18 cellular contexts compared by ENCODE assay signal in genomic region chr1:111131693-111132092, GRCh38. TPM values are rescaled to one million over a fixed set of nuclear protein-coding genes. Genes with fewer than 3 reads are reported as not detected.
DNase-seq lines count a peak whose midpoint lies in the region; ATAC-seq and TF ChIP-seq lines count a peak whose summit lies in the region.
"Had no signal": no experiment of that assay in that cellular context is flagged by ENCODE, and none has a peak within 500 bp of the region (broad histone marks: within the 10 kb centered on the region; RNA-seq: fewer than 3 reads in every experiment).

No MANE protein-coding gene starts in this region.

- H2AFZ ChIP-seq in GM23338, result no peak overlapping the region
- H2AFZ ChIP-seq: GM23248 had no signal

- H3K36me3 Mint-ChIP-seq in CD14-positive monocyte (peaks cover 45 to 61% of the 10 kb centered on the region in 2 donors), GM23338 (ENCODE audit: low read depth) (peaks cover 19% of the 10 kb centered on the region), naive B cell (peaks cover 27 to 34% of the 10 kb centered on the region in 2 donors)
- peaks cover 22% of the 10 kb centered on the region for H3K36me3 Mint-ChIP-seq in activated naive CD8-positive, alpha-beta T cell

- H3K4me1 Mint-ChIP-seq in CD14-positive monocyte (peaks cover 78% of the 10 kb centered on the region), GM23338 (peaks cover 6% of the 10 kb centered on the region; the same call in 2 of the 3 replicates), naive B cell (peaks cover 49 to 93% (median 80%) of the 10 kb centered on the region in 3 donors)
- peaks cover 31% of the 10 kb centered on the region for H3K4me1 Mint-ChIP-seq in activated naive CD8-positive, alpha-beta T cell (ENCODE audit: low read depth)

- H3K36me3 ChIP-seq in GM23338 (ENCODE audit: insufficient read depth), result peaks cover 5% of the 10 kb centered on the region; the same call in 1 of the 2 replicates

- H3K27me3 Mint-ChIP-seq in CD14-positive monocyte (ENCODE audit: low read depth in 3 of 3) (peaks cover 0 to 2% (median 0%) of the 10 kb centered on the region in 3 donors), GM23338 (ENCODE audit: insufficient read depth, low read depth, poor library complexity) (no peaks in the 10 kb centered on the region), naive B cell (no peaks in the 10 kb centered on the region)
- no peaks in the 10 kb centered on the region for H3K27me3 Mint-ChIP-seq in activated naive CD8-positive, alpha-beta T cell

- ATAC-seq in GM23338 (no peak), naive B cell (ENCODE audit: low read depth in 2 of 2) (no peak), GM19023 (IDR thresholded peaks at IDR 0.05; ENCODE audit: unreplicated experiment) (no peak), Right ventricle myocardium superior (ENCODE audit: poor library complexity) (no peak)
- ATAC-seq: HCT116, SK-N-SH treated with all-trans-retinoic acid at 6 μM for 48 hours had no signal

- intact Hi-C loops in CD14-positive monocyte (cut with micrococcal nuclease), result loop anchor here in 1 of 2 donors (10.0 kb wide), 1 partner anchor 313 kb away; the partner anchor contains the start of genes ATP5PB and WDR77
- intact Hi-C loops in Right ventricle myocardium superior (cut with DNase I), result no loop called here

- no peak for DNase-seq in CD14-positive monocyte (ENCODE audit: low spot score)
- DNase-seq in GM23338 (ENCODE audit: low spot score), result no peak
- no peak for DNase-seq in naive B cell
- no peak for DNase-seq in activated naive CD4-positive, alpha-beta T cell (lab: John Stamatoyannopoulos, UW)
- DNase-seq in Right ventricle myocardium superior, result no peak
- DNase-seq: Caco-2, GM23248, MG63, NCI-H1092, NCI-H146, NCI-H2081, NCI-H510A treated with DMSO at 0.1 percent for 48 hours, SHP77 treated with DMSO at 0.1 percent for 48 hours had no signal

- no peaks in the 10 kb centered on the region for H3K79me2 ChIP-seq in GM23338 (replicated peaks; ENCODE audit: insufficient read depth)

- H3K4me3 ChIP-seq in GM23338, result no peak overlapping the region
- H3K4me3 ChIP-seq: GM23248, MG63 had no signal

- H3F3A ChIP-seq in GM23338 (replicated peaks; ENCODE audit: low read depth), result no peaks in the 10 kb centered on the region

- H3K27ac ChIP-seq in GM23338 (ENCODE audit: low read depth), result no peak overlapping the region
- H3K27ac ChIP-seq: GM23248, KMS-11 had no signal

- H3K9me3 Mint-ChIP-seq in CD14-positive monocyte (peaks cover 0 to 5% (median 2%) of the 10 kb centered on the region in 7 donors), GM23338 (no peaks in the 10 kb centered on the region), naive B cell (peaks cover 0 to 6% (median 2%) of the 10 kb centered on the region in 7 donors)
- H3K9me3 Mint-ChIP-seq in activated naive CD8-positive, alpha-beta T cell (ENCODE audit: low read depth), result no peaks in the 10 kb centered on the region

- no peak for TF ChIP-seq CTCF in CD14-positive monocyte (IDR thresholded peaks at IDR 0.05)
- TF ChIP-seq CTCF in GM23338 (conservative IDR thresholded peaks at IDR 0.05; ENCODE audit: low read depth in 2 of 2), result no peak

- H3K27ac Mint-ChIP-seq in CD14-positive monocyte, result peak overlapping the region in 6 of 7 donors; percentile 3 to 94 (median 68)
- 0 out of 2 replicates have a peak overlapping the region, but pooled peaks have one; percentile 13 for H3K27ac Mint-ChIP-seq in GM23338
- peak overlapping the region; percentile 55 for H3K27ac Mint-ChIP-seq in activated naive CD8-positive, alpha-beta T cell
- peak overlapping the region; percentile 85 to 98 (median 96) for H3K27ac Mint-ChIP-seq in naive B cell

- H3K27me3 ChIP-seq in GM23338 (ENCODE audit: insufficient read depth), result no peaks in the 10 kb centered on the region
- H3K27me3 ChIP-seq: MG63 had no signal

- peaks cover 7% of the 10 kb centered on the region; the same call in 1 of the 2 replicates for H4K20me1 ChIP-seq in GM23338 (replicated peaks; ENCODE audit: insufficient read depth)

- H3K4me2 ChIP-seq in GM23338, result no peak overlapping the region
- H3K4me2 ChIP-seq: KMS-11 had no signal

- no peaks in the 10 kb centered on the region; the same call in 1 of the 2 replicates for H3K4me1 ChIP-seq in GM23338 (ENCODE audit: insufficient read depth)
- H3K4me1 ChIP-seq: Caco-2 had no signal

- H3K9me2 ChIP-seq in GM23338 (ENCODE audit: insufficient read depth), result no peaks in the 10 kb centered on the region

- no peak overlapping the region for H3K4me3 Mint-ChIP-seq in CD14-positive monocyte
- H3K4me3 Mint-ChIP-seq in GM23338, result no peak overlapping the region
- no peak overlapping the region for H3K4me3 Mint-ChIP-seq in activated naive CD8-positive, alpha-beta T cell
- peak overlapping the region; percentile 29 to 78 (median 64) for H3K4me3 Mint-ChIP-seq in naive B cell

TF ChIP-seq in GM23338, 12 proteins besides CTCF, POLR2A, EP300 and RAD21 (continues in another document):
- TF ChIP-seq EZH2phosphoT487 (IDR thresholded peaks at IDR 0.05; ENCODE audit: unreplicated experiment), result no peak
- TF ChIP-seq STAT1 (IDR thresholded peaks at IDR 0.05; ENCODE audit: unreplicated experiment), result no peak
- no peak for TF ChIP-seq EZH2 (IDR thresholded peaks at IDR 0.05; ENCODE audit: low read depth, unreplicated experiment)
- TF ChIP-seq JUNB (IDR thresholded peaks at IDR 0.05; ENCODE audit: unreplicated experiment), result no peak
- no peak for TF ChIP-seq REST (IDR thresholded peaks at IDR 0.05; ENCODE audit: unreplicated experiment)
- TF ChIP-seq ZNF114 (CRISPR knock-in tag; IDR thresholded peaks at IDR 0.05), result no peak
- no peak for TF ChIP-seq CREB1 (CRISPR knock-in tag; IDR thresholded peaks at IDR 0.05; ENCODE audit: low read depth)

RNA-seq across cellular contexts. Expression of gene DRAM2, which starts 8.2 kb away (rescaled TPM):
- polyA plus RNA-seq in CD14-positive monocyte (100 to 1,000 TPM; 190 to 204 TPM), GM23338 (2016; fragmentation: Nextera tagmentation; extraction: Ambion mirVana) (22.9 TPM in 2 replicates), naive B cell (ENCODE audit: low read depth in 6 of 6) (100 to 1,000 TPM; 266 to 365 (median 332) TPM)
- total RNA-seq in GM23338 (2014; rRNA removed; shearing (Covaris generic)), result 45.9 and 74.6 TPM in 2 replicates
- total RNA-seq in Right ventricle myocardium superior, result 38.6 TPM

RNA-seq across cellular contexts. Expression of gene CEPT1, which starts 8.3 kb away (rescaled TPM):
- polyA plus RNA-seq in CD14-positive monocyte, result 10 to 100 TPM; 20.8 to 26.9 TPM
- total RNA-seq in GM23338 (2014; rRNA removed; shearing (Covaris generic)), result 33.5 and 39.5 TPM in 2 replicates
- polyA plus RNA-seq in GM23338 (2016; fragmentation: Nextera tagmentation; extraction: Ambion mirVana), result 14.3 and 17.3 TPM in 2 replicates
- polyA plus RNA-seq in naive B cell (ENCODE audit: low read depth in 6 of 6), result 10 to 100 TPM; 52.0 to 76.1 (median 65.8) TPM
- 11.6 TPM for total RNA-seq in Right ventricle myocardium superior

Comparison
In these comparisons a context has a peak if more than half of its experiments do, and no peak if none do; other contexts are left out.
1. H3K27ac Mint-ChIP-seq: peak in every context shown above with its lines; median percentile 96 in naive B cell; 68 in CD14-positive monocyte; 55 in activated naive CD8-positive, alpha-beta T cell; 13 in GM23338.
2. H3K4me3 Mint-ChIP-seq: peak in naive B cell (8 of 8); none in CD14-positive monocyte (0 of 2), GM23338 (single experiment) and activated naive CD8-positive, alpha-beta T cell (single experiment).